Comparison of ENCODE assay signal across 1 cellular context in genomic region chr9:131406567-131407436, GRCh38.
TF ChIP-seq lines count a peak whose summit lies in the region.

No MANE protein-coding gene starts in this region.

TF ChIP-seq in H1, 55 proteins besides CTCF, POLR2A, EP300 and RAD21 (continued from another document):
- TF ChIP-seq CHD7 (IDR thresholded peaks at IDR 0.05; ENCODE audit: insufficient replicate concordance, low read length) (no peak), POLR2AphosphoS5 (IDR thresholded peaks at IDR 0.05; ENCODE audit: low read depth, low read length) (no peak), NANOG (IDR thresholded peaks at IDR 0.05; ENCODE audit: insufficient read depth, low read depth, low read length, poor library complexity, severe bottlenecking) (no peak), TAF1 (IDR thresholded peaks at IDR 0.05; ENCODE audit: low read depth, low read length) (no peak), KDM4A (IDR thresholded peaks at IDR 0.05; ENCODE audit: low read depth, low read length, severe bottlenecking) (no peak), JUND (IDR thresholded peaks at IDR 0.05; ENCODE audit: low read length) (no peak)
